ENCODE assay signal across 14 cellular contexts in genomic region chr9:81374881-81375280, GRCh38.
A peak's percentile ranks its signal among the peaks of the same experiment; 100 is the strongest.
DNase-seq lines count a peak whose midpoint lies in the region; ATAC-seq and TF ChIP-seq lines count a peak whose summit lies in the region.
"Had no signal": no experiment of that assay in that cellular context is flagged by ENCODE, and none has a peak within 500 bp of the region (broad histone marks: within the 10 kb centered on the region; RNA-seq: fewer than 3 reads in every experiment).

No MANE protein-coding gene starts in this region.

- no peak overlapping the region for H3K9ac ChIP-seq in smooth muscle cell (ENCODE audit: low read depth)
- H3K9ac ChIP-seq: parathyroid adenoma had no signal

- H3K79me2 ChIP-seq in smooth muscle cell (ENCODE audit: low read depth), result no peaks in the 10 kb centered on the region
- H3K79me2 ChIP-seq: parathyroid adenoma had no signal

- peaks cover 10% of the 10 kb centered on the region for H3K9me3 Mint-ChIP-seq in WTC11
- H3K9me3 Mint-ChIP-seq: endodermal cell had no signal

- peak overlapping the region; percentile 16 for H3K4me2 ChIP-seq in smooth muscle cell

- TF ChIP-seq CTCF in WTC11 (IDR thresholded peaks at IDR 0.05) (no peak), left ventricle myocardium inferior (IDR thresholded peaks at IDR 0.05; ENCODE audit: borderline replicate concordance) (no peak), smooth muscle cell (IDR thresholded peaks at IDR 0.05; ENCODE audit: borderline replicate concordance, insufficient read depth, poor library complexity, severe bottlenecking) (no peak)

- peak overlapping the region; percentile 72 for H3K27ac ChIP-seq in left ventricle myocardium inferior (replicated peaks)
- no peak overlapping the region for H3K27ac ChIP-seq in smooth muscle cell (ENCODE audit: low read depth)
- H3K27ac ChIP-seq: parathyroid adenoma, SJCRH30, spleen had no signal

- 22% methylated on average over 2 of the region's 2 CpGs for WGBS in smooth muscle cell (ENCODE audit: low lambda C conversion rate)

- H3K4me3 Mint-ChIP-seq in WTC11, result no peak overlapping the region
- no peak overlapping the region for H3K4me3 Mint-ChIP-seq in T-helper 17 cell
- H3K4me3 Mint-ChIP-seq: endodermal cell; stimulated activated effector memory CD8-positive, alpha-beta T cell treated with anti-CD3 and anti-CD28 coated beads, Interleukin-12 subunit alpha, Interleukin-12 subunit beta, amount 100 ng/mL, for 72 hours had no signal

- peak; percentile 5 for DNase-seq in HCEC 1CT
- DNase-seq in WTC11 (ENCODE audit: low spot score), result no peak
- no peak for DNase-seq in left ventricle myocardium inferior
- DNase-seq in smooth muscle cell (lab: John Stamatoyannopoulos, UW; ENCODE audit: unreplicated experiment), result no peak
- DNase-seq in NCI-H446 (lab: John Stamatoyannopoulos, UW), result no peak
- no peak for DNase-seq in activated CD4-positive, alpha-beta T cell treated with anti-CD3 and anti-CD28 coated beads for 48 hours
- no peak for DNase-seq in T-helper 17 cell
- DNase-seq: endodermal cell, NCI-H1930, NCI-H510A, SJCRH30, spleen had no signal

- H3K4me3 ChIP-seq in left ventricle myocardium inferior (no peak overlapping the region), smooth muscle cell (no peak overlapping the region)
- H3K4me3 ChIP-seq: SJCRH30, spleen had no signal

- ATAC-seq in WTC11, result peak; percentile 55
- no peak for ATAC-seq in T-helper 17 cell
- ATAC-seq: stimulated activated effector memory CD8-positive, alpha-beta T cell treated with anti-CD3 and anti-CD28 coated beads, Interleukin-12 subunit alpha, Interleukin-12 subunit beta, amount 100 ng/mL, for 72 hours had no signal

- intact Hi-C loops in left ventricle myocardium inferior (cut with micrococcal nuclease), result no loop called here

- CTCF ChIA-PET in WTC11 (lab: Charles Lee), result no interaction called here

- H3K36me3 ChIP-seq in left ventricle myocardium inferior (no peaks in the 10 kb centered on the region), smooth muscle cell (ENCODE audit: low read depth) (no peaks in the 10 kb centered on the region)
- H3K36me3 ChIP-seq: SJCRH30, spleen had no signal

- H3K27me3 Mint-ChIP-seq in WTC11 (ENCODE audit: low read depth), result no peaks in the 10 kb centered on the region; the same call in 1 of the 2 replicates
- H3K27me3 Mint-ChIP-seq in T-helper 17 cell, result no peaks in the 10 kb centered on the region

- H3K36me3 Mint-ChIP-seq in WTC11 (0 out of 2 replicates have a peak, but pooled peaks cover 9% of the 10 kb centered on the region), T-helper 17 cell (ENCODE audit: low read depth) (no peaks in the 10 kb centered on the region)
- H3K36me3 Mint-ChIP-seq: stimulated activated effector memory CD8-positive, alpha-beta T cell treated with anti-CD3 and anti-CD28 coated beads, Interleukin-12 subunit alpha, Interleukin-12 subunit beta, amount 100 ng/mL, for 72 hours had no signal

- no peaks in the 10 kb centered on the region for H3K9me3 ChIP-seq in left ventricle myocardium inferior (replicated peaks)
- H3K9me3 ChIP-seq in smooth muscle cell (replicated peaks; ENCODE audit: low read depth), result no peaks in the 10 kb centered on the region
- no peaks in the 10 kb centered on the region for H3K9me3 ChIP-seq in T-helper 17 cell (ENCODE audit: control insufficient read depth, low read length, poor library complexity, severe bottlenecking)
- H3K9me3 ChIP-seq: SJCRH30, spleen had no signal

- H3K4me1 ChIP-seq in left ventricle myocardium inferior, result peaks cover 27% of the 10 kb centered on the region
- peaks cover 41% of the 10 kb centered on the region for H3K4me1 ChIP-seq in smooth muscle cell (ENCODE audit: low read depth)
- H3K4me1 ChIP-seq: parathyroid adenoma, SJCRH30 had no signal

- POLR2A ChIA-PET in WTC11 (lab: Charles Lee), result no interaction called here

- no peak overlapping the region for H2AFZ ChIP-seq in smooth muscle cell (ENCODE audit: low read depth)
- H2AFZ ChIP-seq: parathyroid adenoma had no signal

- H4K20me1 ChIP-seq in smooth muscle cell (ENCODE audit: low read depth), result no peaks in the 10 kb centered on the region

- H3K27ac Mint-ChIP-seq in WTC11, result no peak overlapping the region
- no peak overlapping the region for H3K27ac Mint-ChIP-seq in T-helper 17 cell
- H3K27ac Mint-ChIP-seq: endodermal cell; stimulated activated effector memory CD8-positive, alpha-beta T cell treated with anti-CD3 and anti-CD28 coated beads, Interleukin-12 subunit alpha, Interleukin-12 subunit beta, amount 100 ng/mL, for 72 hours had no signal

- H3K27me3 ChIP-seq in left ventricle myocardium inferior (ENCODE audit: low read depth), result no peaks in the 10 kb centered on the region
- no peaks in the 10 kb centered on the region for H3K27me3 ChIP-seq in smooth muscle cell (ENCODE audit: low read depth)
- H3K27me3 ChIP-seq: SJCRH30, spleen had no signal

- peaks cover 9% of the 10 kb centered on the region for H3F3A ChIP-seq in smooth muscle cell (ENCODE audit: low read depth)

- H3K4me1 Mint-ChIP-seq in WTC11 (peaks cover 45% of the 10 kb centered on the region), T-helper 17 cell (no peaks in the 10 kb centered on the region)
- H3K4me1 Mint-ChIP-seq: stimulated activated effector memory CD8-positive, alpha-beta T cell treated with anti-CD3 and anti-CD28 coated beads, Interleukin-12 subunit alpha, Interleukin-12 subunit beta, amount 100 ng/mL, for 72 hours had no signal

TF ChIP-seq in WTC11, 78 proteins besides CTCF, POLR2A, EP300 and RAD21:
- TF ChIP-seq PRDM15 (CRISPR knock-in tag; IDR thresholded peaks at IDR 0.05) (0 out of 2 replicates have a peak, but pooled peaks have one; percentile 33), TEAD4 (CRISPR knock-in tag; IDR thresholded peaks at IDR 0.05) (no peak)
